2 cellular contexts compared by ENCODE assay signal in genomic region chr19:57302727-57303401, GRCh38.
TF ChIP-seq lines count a peak whose summit lies in the region.

No MANE protein-coding gene starts in this region.

TF ChIP-seq in A549, 52 proteins besides CTCF, POLR2A, EP300 and RAD21:
- TF ChIP-seq KDM1A (IDR thresholded peaks at IDR 0.05; ENCODE audit: low read depth) (no peak), USF2 (IDR thresholded peaks at IDR 0.05) (no peak), ZC3H11A (IDR thresholded peaks at IDR 0.05) (no peak), HOXB13 (CRISPR knock-in tag; IDR thresholded peaks at IDR 0.05; ENCODE audit: low read depth) (no peak), RFX5 (IDR thresholded peaks at IDR 0.05) (no peak), REST (IDR thresholded peaks at IDR 0.05) (no peak), RCOR1 (IDR thresholded peaks at IDR 0.05; ENCODE audit: low read depth, low read length) (no peak), CHD4 (IDR thresholded peaks at IDR 0.05; ENCODE audit: borderline replicate concordance) (no peak), KDM5A (IDR thresholded peaks at IDR 0.05) (no peak), BHLHE40 (IDR thresholded peaks at IDR 0.05; ENCODE audit: low read depth, low read length) (no peak)

TF ChIP-seq in HepG2, 621 proteins besides CTCF, POLR2A, EP300 and RAD21:
- TF ChIP-seq RBM22 (optimal IDR thresholded peaks at IDR 0.05; ENCODE audit: low read length): peak; percentile 16
- TF ChIP-seq MTA1 (CRISPR knock-in tag; IDR thresholded peaks at IDR 0.05; ENCODE audit: borderline replicate concordance): no peak
- TF ChIP-seq IKZF1 (IDR thresholded peaks at IDR 0.05): no peak
- no peak for TF ChIP-seq RFXANK (CRISPR knock-in tag; IDR thresholded peaks at IDR 0.05)
- no peak for TF ChIP-seq ZNF230 (CRISPR knock-in tag; IDR thresholded peaks at IDR 0.05)
- no peak for TF ChIP-seq RXRB (CRISPR knock-in tag; IDR thresholded peaks at IDR 0.05; ENCODE audit: borderline replicate concordance)
- TF ChIP-seq ZBTB34 (CRISPR knock-in tag; IDR thresholded peaks at IDR 0.05): no peak
- TF ChIP-seq GTF2F1 (IDR thresholded peaks at IDR 0.05; ENCODE audit: low read length): no peak
- TF ChIP-seq ZNF207 (IDR thresholded peaks at IDR 0.05; ENCODE audit: borderline replicate concordance): no peak
- TF ChIP-seq ZBTB46 (CRISPR knock-in tag; IDR thresholded peaks at IDR 0.05; ENCODE audit: borderline replicate concordance): no peak
- TF ChIP-seq POLR2G (IDR thresholded peaks at IDR 0.05; ENCODE audit: low read depth, low read length): peak; percentile 43; the same call in 1 of the 2 replicates
- no peak for TF ChIP-seq FOXA1 (IDR thresholded peaks at IDR 0.05)
- TF ChIP-seq FOXA1 (CRISPR knock-in tag; IDR thresholded peaks at IDR 0.05): no peak
- no peak for TF ChIP-seq ZNF326 (CRISPR knock-in tag; IDR thresholded peaks at IDR 0.05; ENCODE audit: borderline replicate concordance)
- TF ChIP-seq ZNF317 (CRISPR knock-in tag; IDR thresholded peaks at IDR 0.05): no peak
- no peak for TF ChIP-seq ZMYM3 (CRISPR knock-in tag; IDR thresholded peaks at IDR 0.05)
- no peak for TF ChIP-seq ZNF777 (CRISPR knock-in tag; IDR thresholded peaks at IDR 0.05)
- TF ChIP-seq TEF (CRISPR knock-in tag; IDR thresholded peaks at IDR 0.05): no peak
- TF ChIP-seq SUZ12 (IDR thresholded peaks at IDR 0.05; ENCODE audit: low read depth, low read length): no peak
- 0 out of 2 replicates have a peak, but pooled peaks have one; percentile 0 for TF ChIP-seq SALL1 (CRISPR knock-in tag; IDR thresholded peaks at IDR 0.05)
- no peak for TF ChIP-seq DMTF1 (CRISPR knock-in tag; IDR thresholded peaks at IDR 0.05)
- TF ChIP-seq MAFF (IDR thresholded peaks at IDR 0.05; ENCODE audit: low read depth, low read length): no peak
